In the genomic region with DNA sequence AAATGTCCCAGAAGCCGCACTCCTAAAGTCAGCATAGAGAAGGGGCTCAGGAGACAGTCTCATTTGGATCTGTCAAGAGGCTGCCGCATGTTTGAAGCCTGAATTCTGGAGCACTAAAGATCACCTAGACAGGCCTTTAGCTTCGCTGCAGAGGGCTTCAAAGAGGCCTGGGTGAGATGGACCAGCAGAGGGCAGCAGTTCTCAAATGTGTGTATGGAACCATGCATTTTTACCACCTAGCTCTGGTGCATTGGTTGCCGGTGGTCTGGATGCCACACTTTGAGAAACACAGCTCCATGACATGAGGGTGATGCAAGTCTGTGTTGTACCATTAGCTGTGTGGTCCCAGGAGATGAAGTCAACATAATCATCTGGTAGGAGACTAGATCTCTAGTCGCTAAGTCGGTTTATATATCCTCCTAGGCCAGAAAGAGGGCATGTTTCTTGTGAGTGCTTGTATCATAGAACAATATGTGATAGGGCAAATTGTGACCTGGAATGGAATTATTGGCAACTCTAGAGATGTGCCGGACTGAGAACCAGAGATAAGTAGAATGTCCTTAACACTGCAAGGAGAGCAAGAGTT, we compare ENCODE assay signal across 8 cellular contexts.
A peak's percentile ranks its signal among the peaks of the same experiment; 100 is the strongest.
DNase-seq lines count a peak whose midpoint lies in the region; ATAC-seq and TF ChIP-seq lines count a peak whose summit lies in the region.

No MANE protein-coding gene starts in this region.

- ATAC-seq in HG03025 (IDR thresholded peaks at IDR 0.05; ENCODE audit: low FRiP score, unreplicated experiment) (peak; percentile 63), left colon (peak; percentile 88), GM19328 (IDR thresholded peaks at IDR 0.05; ENCODE audit: unreplicated experiment) (no peak)

- DNase-seq in GM13976 (ENCODE audit: low spot score) (peak; percentile 46), NCI-H2196 treated with DMSO at 0.1 percent for 48 hours (lab: John Stamatoyannopoulos, UW; ENCODE audit: unreplicated experiment) (peak; percentile 30), caudate nucleus (lab: John Stamatoyannopoulos, UW) (peak in 55 of 61 donors; percentile 3 to 73 (median 31)), left colon (peak; percentile 50 to 89)
- peak; percentile 44 to 67 (median 56) for DNase-seq in activated CD4-positive, CD25-positive, alpha-beta regulatory T cell (lab: John Stamatoyannopoulos, UW)
- DNase-seq in stimulated activated CD4-positive, alpha-beta T cell treated with anti-CD3 and anti-CD28 coated beads, Interleukin-2, amount 100 ng/mL, for 48 hours = peak; percentile 75 to 79

- H3K27ac ChIP-seq in caudate nucleus (ENCODE audit: low read depth, low read length) = no peak overlapping the region

- in situ Hi-C loops in GM13976 (cut with MboI; ENCODE audit: low sequenced_read_pairs, unreplicated experiment) = loop anchor here (5.0 to 10.0 kb wide), 2 partner anchors 116 to 184 kb away; no protein-coding TSS in a partner anchor

- TF ChIP-seq CTCF in GM13976 (IDR thresholded peaks at IDR 0.05; ENCODE audit: borderline replicate concordance, control extremely low read depth, extremely low read depth, insufficient read depth, missing control alignments) = peak; percentile 67

- intact Hi-C loops in left colon (cut with DNase I, micrococcal nuclease) = loop anchor here in 1 of 2 donors (10.0 kb wide), 2 partner anchors 184 to 494 kb away; no protein-coding TSS in a partner anchor
